Comparison of ENCODE assay signal across 8 cellular contexts in the genomic region with DNA sequence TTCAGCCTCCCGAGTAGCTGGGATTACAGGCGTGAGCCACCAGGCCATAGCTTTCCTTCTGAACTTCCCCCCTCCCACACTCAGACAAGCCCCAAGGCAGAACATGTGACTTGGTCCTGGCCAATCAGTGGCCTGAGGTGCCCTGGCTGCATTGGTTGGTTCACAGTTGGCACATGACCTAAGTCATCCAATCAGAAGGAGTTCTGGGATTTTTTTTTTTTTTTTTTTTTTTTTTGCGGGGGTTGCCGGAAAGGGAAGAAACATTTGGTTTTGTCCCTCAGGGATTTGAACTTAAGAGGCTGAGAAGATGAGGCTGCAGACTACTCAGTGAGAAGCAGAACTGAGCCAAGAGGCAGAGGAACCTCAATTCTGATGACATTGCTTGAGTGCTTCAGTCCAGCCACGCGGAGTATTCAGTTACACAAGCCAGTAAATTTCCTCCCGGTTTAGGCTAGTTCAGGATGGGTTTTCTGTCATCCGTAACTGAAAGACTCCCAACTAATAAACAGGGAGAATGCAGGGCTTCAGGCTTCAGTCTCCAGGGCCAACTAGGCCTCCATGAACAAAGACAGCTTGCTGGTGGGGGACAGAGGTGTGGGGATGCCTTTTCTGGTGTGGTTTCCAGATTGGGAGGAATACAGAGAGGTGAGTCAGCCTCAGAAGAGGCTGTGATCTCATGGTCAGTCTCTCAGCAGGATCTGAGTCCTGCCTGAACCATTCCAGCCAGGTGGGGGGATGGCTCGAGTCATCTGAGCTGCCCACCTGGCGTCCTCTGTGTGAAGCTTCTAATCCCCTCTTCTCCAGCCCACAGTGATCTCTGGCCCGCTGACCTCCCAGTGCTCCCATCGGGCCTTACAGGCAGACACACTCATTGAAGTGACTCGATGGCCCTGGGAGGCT. TPM values are rescaled to one million over a fixed set of nuclear protein-coding genes. Genes with fewer than 3 reads are reported as not detected.
DNase-seq lines count a peak whose midpoint lies in the region; ATAC-seq and TF ChIP-seq lines count a peak whose summit lies in the region.

No MANE protein-coding gene starts in this region.

- H4K20me1 ChIP-seq in IMR-90 (ENCODE audit: insufficient read depth, low read length) = peaks cover 24% of the 10 kb centered on the region

- H3K4me1 ChIP-seq in IMR-90 (ENCODE audit: control insufficient read depth, insufficient read depth, low read length) = peaks cover 18% of the 10 kb centered on the region

- TF ChIP-seq RAD21 in IMR-90 (IDR thresholded peaks at IDR 0.05; ENCODE audit: low read length) = no peak

- BruUV-seq in IMR-90 (replicated peaks; lab: Mats Ljungman, UMichigan) = no TSS peak

- ATAC-seq in IMR-90 (ENCODE audit: low read depth) (no peak), HG02623 (IDR thresholded peaks at IDR 0.05; ENCODE audit: unreplicated experiment) (no peak), HG03520 (IDR thresholded peaks at IDR 0.05; ENCODE audit: unreplicated experiment) (no peak)

- peak overlapping the region; percentile 90 for H2AK9ac ChIP-seq in IMR-90 (replicated peaks; ENCODE audit: low read depth, low read length, poor library complexity)

- no peak for TF ChIP-seq POLR2A in IMR-90 (IDR thresholded peaks at IDR 0.05; ENCODE audit: low read depth, low read length)

- CTCF ChIA-PET in IMR-90 (lab: Yijun Ruan, JAX) = interaction anchor here (1.9 to 4.4 kb wide), 2 partner anchors 41 to 106 kb away, joined by 7 to 57 read pairs; no protein-coding TSS in a partner anchor

- H3K27me3 ChIP-seq in IMR-90 (ENCODE audit: control insufficient read depth, insufficient read depth, low read length) (no peaks in the 10 kb centered on the region), WERI-Rb-1 (ENCODE audit: insufficient read depth, low read depth, severe bottlenecking) (no peaks in the 10 kb centered on the region)

- in situ Hi-C loops in IMR-90 (cut with MboI; ENCODE audit: low sequenced_read_pairs) = no loop called here

- no peak overlapping the region for H4K5ac ChIP-seq in IMR-90 (ENCODE audit: low read depth, low read length)

- peak overlapping the region; percentile 14; the same call in 1 of the 3 replicates for H2BK15ac ChIP-seq in IMR-90 (ENCODE audit: low read depth, low read length)

- peak overlapping the region in 1 of 2 experiments; percentile 89; a peak in 3 of 4 replicates for H4K8ac ChIP-seq in IMR-90 (ENCODE audit: low read depth in 2 of 2, low read length in 2 of 2)

- H3K56ac ChIP-seq in IMR-90 (ENCODE audit: extremely low read depth, insufficient read depth, low read length) = no peak overlapping the region

- peak overlapping the region; percentile 43 for H2BK5ac ChIP-seq in IMR-90 (ENCODE audit: low read depth, low read length, poor library complexity, severe bottlenecking)

- peak overlapping the region; percentile 57 for H2AK5ac ChIP-seq in IMR-90 (ENCODE audit: low read depth, low read length)

- peaks cover 12% of the 10 kb centered on the region for H3K9me1 ChIP-seq in IMR-90 (ENCODE audit: insufficient read depth, low read length)

- H3K79me1 ChIP-seq in IMR-90 (ENCODE audit: low read depth in 1 of 2, low read length in 2 of 2) = peaks cover 0 to 24% of the 10 kb centered on the region in 2 experiments; a peak in 2 of 4 replicates

- no peaks in the 10 kb centered on the region for H3K9me3 ChIP-seq in IMR-90 (ENCODE audit: control insufficient read depth, insufficient read depth, low read length)
- peaks cover 2% of the 10 kb centered on the region for H3K9me3 ChIP-seq in WERI-Rb-1 (ENCODE audit: severe bottlenecking)

- no peak overlapping the region for H3K27ac ChIP-seq in IMR-90 (ENCODE audit: insufficient read depth, low read length)
- peak overlapping the region; percentile 82 for H3K27ac ChIP-seq in WERI-Rb-1

- H3K14ac ChIP-seq in IMR-90 (replicated peaks; ENCODE audit: low read depth, low read length) = peak overlapping the region; percentile 35; the same call in 1 of the 2 replicates

- H2AFZ ChIP-seq in IMR-90 (replicated peaks; ENCODE audit: low read length, poor library complexity) = peak overlapping the region; percentile 91

- WGBS in IMR-90 (ENCODE audit: extremely low coverage in 2 of 2, insufficient read length in 1 of 2), 2 experiments = no CpG with 5 or more reads among the region's 13 CpGs

- no peak overlapping the region for H4K91ac ChIP-seq in IMR-90 (ENCODE audit: insufficient read depth, low read depth, low read length)

- peak overlapping the region; percentile 32; the same call in 1 of the 2 replicates for H2BK120ac ChIP-seq in IMR-90 (ENCODE audit: low read depth, low read length)

- no peak overlapping the region for H3K23ac ChIP-seq in IMR-90 (ENCODE audit: low read depth, low read length)

- TF ChIP-seq CTCF in IMR-90 (conservative IDR thresholded peaks at IDR 0.05; ENCODE audit: low read depth, low read length) (no peak), WERI-Rb-1 (IDR thresholded peaks at IDR 0.05; ENCODE audit: low read depth, low read length) (no peak)

- H3K4me3 ChIP-seq in IMR-90 (ENCODE audit: insufficient read depth, low read depth, low read length) (no peak overlapping the region), WERI-Rb-1 (ENCODE audit: low read depth, low read length) (no peak overlapping the region)

- no peak overlapping the region for H3K9ac ChIP-seq in IMR-90 (ENCODE audit: low read depth, low read length)

- dilution Hi-C loops in IMR-90 (cut with HindIII; ENCODE audit: low sequenced_read_pairs, unreplicated experiment) = no loop called here

- H3K4ac ChIP-seq in IMR-90 (ENCODE audit: low read depth, low read length) = peak overlapping the region; percentile 54

- POLR2A ChIA-PET in IMR-90 (lab: Charles Lee; ENCODE audit: unreplicated experiment) = no interaction called here

- peak in 2 of 3 donors; percentile 8 to 18 for DNase-seq in stimulated activated CD4-positive, alpha-beta T cell treated with anti-CD3 and anti-CD28 coated beads, Interleukin-12 subunit alpha, Interleukin-12 subunit beta, amount 100 ng/mL, for 48 hours (ENCODE audit: low read depth in 2 of 3, low spot score in 1 of 3)
- DNase-seq in stimulated activated CD4-positive, alpha-beta T cell treated with anti-CD3 and anti-CD28 coated beads, Interleukin-12 subunit alpha, Interleukin-12 subunit beta, amount 100 ng/mL, for 4 hours = no peak
- DNase-seq in IMR-90 (peak; percentile 76), WERI-Rb-1 (peak; percentile 69), myocyte (ENCODE audit: low read depth) (peak; percentile 65), HuH-7 (ENCODE audit: low spot score) (no peak)

- H3K36me3 ChIP-seq in IMR-90 (ENCODE audit: control insufficient read depth, insufficient read depth, low read length) = peaks cover 7% of the 10 kb centered on the region
- peaks cover 19% of the 10 kb centered on the region for H3K36me3 ChIP-seq in WERI-Rb-1

- intact Hi-C loops in IMR-90 (cut with micrococcal nuclease) = loop anchor here (2.0 to 5.0 kb wide), 2 partner anchors 63 to 155 kb away; a partner anchor contains a TSS

- H3K18ac ChIP-seq in IMR-90 (ENCODE audit: low read depth, low read length) = no peak overlapping the region

- peak overlapping the region; percentile 72 for H2BK20ac ChIP-seq in IMR-90 (ENCODE audit: low read depth, low read length)

- no peak overlapping the region for H3K4me2 ChIP-seq in IMR-90 (ENCODE audit: low read depth, low read length)

TF ChIP-seq in IMR-90, 13 proteins besides CTCF, POLR2A, EP300 and RAD21:
- TF ChIP-seq BHLHE40 (IDR thresholded peaks at IDR 0.05; ENCODE audit: low read depth, low read length) (no peak), MXI1 (IDR thresholded peaks at IDR 0.05; ENCODE audit: borderline replicate concordance, low read depth, low read length) (no peak), SMC3 (IDR thresholded peaks at IDR 0.05; ENCODE audit: low read depth, low read length) (no peak), RCOR1 (IDR thresholded peaks at IDR 0.05; ENCODE audit: insufficient replicate concordance, low read length) (no peak), CHD1 (IDR thresholded peaks at IDR 0.05; ENCODE audit: low read depth, low read length) (no peak), NFE2L2 (IDR thresholded peaks at IDR 0.05; ENCODE audit: low read depth, low read length) (no peak)
- TF ChIP-seq, protein P1, sequence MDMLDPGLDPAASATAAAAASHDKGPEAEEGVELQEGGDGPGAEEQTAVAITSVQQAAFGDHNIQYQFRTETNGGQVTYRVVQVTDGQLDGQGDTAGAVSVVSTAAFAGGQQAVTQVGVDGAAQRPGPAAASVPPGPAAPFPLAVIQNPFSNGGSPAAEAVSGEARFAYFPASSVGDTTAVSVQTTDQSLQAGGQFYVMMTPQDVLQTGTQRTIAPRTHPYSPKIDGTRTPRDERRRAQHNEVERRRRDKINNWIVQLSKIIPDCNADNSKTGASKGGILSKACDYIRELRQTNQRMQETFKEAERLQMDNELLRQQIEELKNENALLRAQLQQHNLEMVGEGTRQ (IDR thresholded peaks at IDR 0.05; ENCODE audit: low read depth, low read length) = peak; percentile 91
- TF ChIP-seq, protein P2, sequence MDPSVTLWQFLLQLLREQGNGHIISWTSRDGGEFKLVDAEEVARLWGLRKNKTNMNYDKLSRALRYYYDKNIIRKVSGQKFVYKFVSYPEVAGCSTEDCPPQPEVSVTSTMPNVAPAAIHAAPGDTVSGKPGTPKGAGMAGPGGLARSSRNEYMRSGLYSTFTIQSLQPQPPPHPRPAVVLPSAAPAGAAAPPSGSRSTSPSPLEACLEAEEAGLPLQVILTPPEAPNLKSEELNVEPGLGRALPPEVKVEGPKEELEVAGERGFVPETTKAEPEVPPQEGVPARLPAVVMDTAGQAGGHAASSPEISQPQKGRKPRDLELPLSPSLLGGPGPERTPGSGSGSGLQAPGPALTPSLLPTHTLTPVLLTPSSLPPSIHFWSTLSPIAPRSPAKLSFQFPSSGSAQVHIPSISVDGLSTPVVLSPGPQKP (IDR thresholded peaks at IDR 0.05; ENCODE audit: borderline replicate concordance, low read depth, low read length) = no peak

RNA-seq across cellular contexts. Expression of a gene that starts 9.2 kb away (rescaled TPM):
- 380 and 776 TPM in 2 replicates for total RNA-seq in IMR-90 (2012; rRNA removed)
- 647 and 742 TPM in 2 replicates for polyA plus RNA-seq in IMR-90 (2012; rRNA removed)
- polyA plus RNA-seq in IMR-90 (2012; cell fraction: cytosol; rRNA removed) = 585 and 1,669 TPM in 2 replicates
- 208 and 388 TPM in 2 replicates for polyA plus RNA-seq in IMR-90 (2012; cell fraction: nucleus; rRNA removed; ENCODE audit: low replicate concordance)
- 274 and 313 TPM in 2 replicates for total RNA-seq in myocyte
- 210 TPM for polyA plus RNA-seq in myocyte (2012)

Comparison
In these comparisons a context has a peak if more than half of its experiments do, and no peak if none do; other contexts are left out.
1. DNase-seq: peak in stimulated activated CD4-positive, alpha-beta T cell treated with anti-CD3 and anti-CD28 coated beads, Interleukin-12 subunit alpha, Interleukin-12 subunit beta, amount 100 ng/mL, for 48 hours (2 of 3), IMR-90 (single experiment), WERI-Rb-1 (single experiment) and myocyte (single experiment); none in stimulated activated CD4-positive, alpha-beta T cell treated with anti-CD3 and anti-CD28 coated beads, Interleukin-12 subunit alpha, Interleukin-12 subunit beta, amount 100 ng/mL, for 4 hours (single experiment) and HuH-7 (single experiment).